In the genomic region with DNA sequence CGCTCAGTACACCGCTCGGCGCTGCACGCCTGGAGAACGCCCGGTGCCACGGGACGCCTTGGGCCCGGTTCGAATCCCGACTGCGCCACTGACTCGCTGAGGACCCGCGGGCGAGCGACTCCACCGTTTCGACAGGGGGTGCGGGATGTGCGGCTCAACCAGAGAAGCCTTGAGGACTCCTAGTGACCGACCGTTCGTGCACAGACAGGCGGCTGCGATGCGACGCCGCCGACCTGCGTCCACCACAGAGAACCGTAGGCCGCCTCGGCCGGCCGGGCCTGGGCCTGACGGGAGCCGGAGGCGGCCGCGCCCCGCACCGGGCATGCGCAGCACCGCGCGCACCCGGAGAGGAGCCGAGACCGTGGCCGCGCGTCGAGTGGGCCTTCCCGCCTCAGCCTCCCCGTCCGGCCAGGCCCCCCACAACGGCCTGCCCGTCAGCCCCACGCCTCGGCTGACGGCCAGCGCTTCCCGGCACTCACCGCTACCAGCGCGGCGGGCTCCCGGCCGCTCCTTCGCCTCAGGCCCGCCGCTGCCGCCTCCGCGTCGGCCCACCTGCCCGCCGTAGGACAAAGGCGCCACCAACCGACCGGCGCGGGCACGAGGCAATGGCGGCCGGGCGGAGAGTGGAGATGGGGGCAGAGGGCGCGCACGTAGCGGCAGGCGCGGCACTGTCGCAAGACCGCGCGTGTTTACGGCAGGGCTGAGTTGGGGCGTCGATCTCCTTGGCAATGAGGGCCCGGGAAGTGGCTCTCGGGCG, we compare ENCODE assay signal across 9 cellular contexts. TPM values are rescaled to one million over a fixed set of nuclear protein-coding genes. Genes with fewer than 3 reads are reported as not detected.
DNase-seq lines count a peak whose midpoint lies in the region; ATAC-seq, FAIRE-seq and TF ChIP-seq lines count a peak whose summit lies in the region.
"Had no signal": no experiment of that assay in that cellular context is flagged by ENCODE, and none has a peak within 500 bp of the region (broad histone marks: within the 10 kb centered on the region; RNA-seq: fewer than 3 reads in every experiment).

NCOA5 (minus strand) TSS at position 625 of the 757 bp plus-strand sequence. CDS start 10,538 bp downstream, outside the sequence.

- dilution Hi-C loops in keratinocyte (cut with MboI; ENCODE audit: extremely low pct_ligation_motif_present, low sequenced_read_pairs), result no loop called here

- ATAC-seq in GM19035 (IDR thresholded peaks at IDR 0.05; ENCODE audit: unreplicated experiment), result peak; percentile 85
- peak; percentile 82 for ATAC-seq in HG03354 (IDR thresholded peaks at IDR 0.05; ENCODE audit: poor library complexity, severe bottlenecking, unreplicated experiment)
- peak; percentile 86 to 87 for ATAC-seq in activated CD4-positive, CD25-positive, alpha-beta regulatory T cell treated with anti-CD3 and anti-CD28 coated beads, Interleukin-2, amount 50 U/mL, for 24 hours

- DNase-seq in AG10803 (ENCODE audit: low read depth) (peak; percentile 98), NCI-H446 (lab: John Stamatoyannopoulos, UW) (peak; percentile 84 to 96), cerebellar cortex (ENCODE audit: low spot score) (peak; percentile 95), keratinocyte (ENCODE audit: low read depth, low spot score) (peak; percentile 60)
- DNase-seq in stimulated activated CD4-positive, alpha-beta T cell treated with anti-CD3 and anti-CD28 coated beads, Interleukin-15, amount 100 ng/mL, for 1 hour (ENCODE audit: low read depth in 1 of 2, low spot score in 1 of 2), result peak; percentile 88

- FAIRE-seq in keratinocyte (lab: Jason Lieb, UNC), result no peak
- FAIRE-seq: endometrium had no signal

- TF ChIP-seq CTCF in AG10803 (conservative IDR thresholded peaks at IDR 0.05; ENCODE audit: low read length), result no peak
- TF ChIP-seq CTCF in keratinocyte (optimal IDR thresholded peaks at IDR 0.05 in 1 of 3, IDR thresholded peaks at IDR 0.05 in 1 of 3, conservative IDR thresholded peaks at IDR 0.05 in 1 of 3; ENCODE audit: extremely low read depth in 1 of 3, insufficient read depth in 2 of 3, low read length in 3 of 3), result peak in 2 of 3 experiments; percentile 7 to 64

- H4K20me1 ChIP-seq in keratinocyte (ENCODE audit: control insufficient read depth, extremely low read depth, insufficient read depth, low read length), result peaks cover 4% of the 10 kb centered on the region

- H3K79me2 ChIP-seq in keratinocyte (ENCODE audit: control insufficient read depth, insufficient read depth, low read length), result peaks cover 49% of the 10 kb centered on the region

- H3K36me3 ChIP-seq in keratinocyte (ENCODE audit: control insufficient read depth in 2 of 2, extremely low read depth in 1 of 2, insufficient read depth in 2 of 2, low read length in 2 of 2), result no peaks in the 10 kb centered on the region

- no peaks in the 10 kb centered on the region for H3K9me1 ChIP-seq in keratinocyte (ENCODE audit: control insufficient read depth, extremely low read depth, insufficient read depth, low read length)

- H3K27me3 ChIP-seq in keratinocyte (ENCODE audit: control insufficient read depth, extremely low read depth, insufficient read depth, low read length), result no peaks in the 10 kb centered on the region

- no peaks in the 10 kb centered on the region for H3K9me3 ChIP-seq in keratinocyte (ENCODE audit: control insufficient read depth, low read depth, low read length)

- peak within 1 kb of the TSS; percentile 93 for H3K4me2 ChIP-seq in keratinocyte (ENCODE audit: control insufficient read depth, extremely low read depth, insufficient read depth, low read depth, low read length)

- peak within 1 kb of the TSS; percentile 84 for H3K27ac ChIP-seq in keratinocyte (ENCODE audit: control insufficient read depth, insufficient read depth, low read length)

- H3K4me1 ChIP-seq in keratinocyte (ENCODE audit: control insufficient read depth, extremely low read depth, insufficient read depth, low read length), result peaks cover 22% of the 10 kb centered on the region

- peak within 1 kb of the TSS; percentile 94 for H3K9ac ChIP-seq in keratinocyte (ENCODE audit: control insufficient read depth, extremely low read depth, insufficient read depth, low read length)

- H2AFZ ChIP-seq in keratinocyte (ENCODE audit: control insufficient read depth, low read length), result peak within 1 kb of the TSS; percentile 90

- H3K4me3 ChIP-seq in AG10803 (ENCODE audit: low read length) (peak within 1 kb of the TSS; percentile 86), keratinocyte (ENCODE audit: control insufficient read depth in 2 of 3, extremely low read depth in 1 of 3, insufficient read depth in 2 of 3, low read depth in 1 of 3, low read length in 3 of 3) (peak within 1 kb of the TSS; percentile 76 to 91 (median 82))

RNA-seq across cellular contexts. Expression of gene NCOA5, which starts in this region (rescaled TPM):
- 12.8 to 23.9 TPM (median 17.6 TPM) in 3 replicates for polyA plus RNA-seq in keratinocyte
- 18.1 TPM for polyA plus RNA-seq in keratinocyte (2011; ENCODE audit: low read depth)
- polyA plus RNA-seq in keratinocyte (2011; cell fraction: cytosol; rRNA removed), result 12.5 and 14.2 TPM in 2 replicates
- 22.3 and 25.7 TPM in 2 replicates for polyA plus RNA-seq in keratinocyte (2011; cell fraction: nucleus; rRNA removed)
- polyA plus RNA-seq in keratinocyte (2012; ENCODE audit: low replicate concordance), result 10.2 and 20.7 TPM in 2 replicates
- 13.2 to 19.3 TPM (median 19.2 TPM) in 3 replicates for polyA minus RNA-seq in keratinocyte
- polyA minus RNA-seq in keratinocyte (2011; cell fraction: cytosol; rRNA and poly(A)+ RNA removed), result 11.9 TPM
- 10.2 and 15.5 TPM in 2 replicates for polyA minus RNA-seq in keratinocyte (2011; cell fraction: nucleus; rRNA and poly(A)+ RNA removed)

Comparison
In these comparisons a context has a peak if more than half of its experiments do, and no peak if none do; other contexts are left out.
1. Peak in every context shown above with its lines: DNase-seq, ATAC-seq, H3K4me3 ChIP-seq and H3K27ac ChIP-seq.